10 cellular contexts compared by ENCODE assay signal in genomic region chr22:44726439-44726838, GRCh38. TPM values are rescaled to one million over a fixed set of nuclear protein-coding genes. Genes with fewer than 3 reads are reported as not detected.
"Had no signal": no experiment of that assay in that cellular context is flagged by ENCODE, and none has a peak within 500 bp of the region (broad histone marks: within the 10 kb centered on the region; RNA-seq: fewer than 3 reads in every experiment).

No MANE protein-coding gene starts in this region.

- H3K4me3 Mint-ChIP-seq: H9, IgD-negative memory B cell had no signal

- H3K4me3 ChIP-seq: GM23248 had no signal

- H3K27ac Mint-ChIP-seq: H9, IgD-negative memory B cell had no signal

- ATAC-seq: HepG2 had no signal

- H3K9ac ChIP-seq: GM23248 had no signal

- H3K27ac ChIP-seq: GM23248, HL-60 had no signal

- DNase-seq: GM23248, GOT3, H9, HCEC 1CT, KBM-7 had no signal

- H3K9me3 Mint-ChIP-seq: H9, IgD-negative memory B cell had no signal

- H3K36me3 Mint-ChIP-seq: IgD-negative memory B cell had no signal

- H2AFZ ChIP-seq: GM23248 had no signal

RNA-seq across cellular contexts. Expression of gene ARHGAP8, which starts 25.9 kb away (rescaled TPM):
- total RNA-seq: H4, HT1080 had no signal
- polyA plus RNA-seq: GM23248, HepG2, IgD-negative memory B cell had no signal
